Comparison of ENCODE assay signal across 10 cellular contexts in genomic region chr18:35071819-35072247, GRCh38. TPM values are rescaled to one million over a fixed set of nuclear protein-coding genes. Genes with fewer than 3 reads are reported as not detected.
DNase-seq lines count a peak whose midpoint lies in the region; ATAC-seq and TF ChIP-seq lines count a peak whose summit lies in the region.
"Had no signal": no experiment of that assay in that cellular context is flagged by ENCODE, and none has a peak within 500 bp of the region (broad histone marks: within the 10 kb centered on the region; RNA-seq: fewer than 3 reads in every experiment).

No MANE protein-coding gene starts in this region.

- DNase-seq in caudate nucleus (lab: John Stamatoyannopoulos, UW), result no peak
- no peak for DNase-seq in inferior parietal cortex (ENCODE audit: extremely low spot score)
- DNase-seq in progenitor cell of endocrine pancreas (ENCODE audit: low spot score, unreplicated experiment), result no peak
- no peak for DNase-seq in stimulated activated CD4-positive, alpha-beta T cell treated with anti-CD3 and anti-CD28 coated beads, Interleukin-4, amount 100 ng/mL, for 24 hours
- DNase-seq: activated CD4-positive, alpha-beta T cell treated with anti-CD3 and anti-CD28 coated beads, Interleukin-2, amount 50 U/mL, for 48 hours; transverse colon had no signal

- peaks cover 31% of the 10 kb centered on the region for H3K36me3 Mint-ChIP-seq in stimulated activated memory B cell treated with anti-CD40 and anti-IgM and Interleukin-4, amounts not matched to agents 10 μg/mL and 1 μg/mL and 100 μg/mL, for 72 hours
- peaks cover 10% of the 10 kb centered on the region for H3K36me3 Mint-ChIP-seq in progenitor cell of endocrine pancreas (ENCODE audit: insufficient read depth)

- no peak overlapping the region for H3K4me3 Mint-ChIP-seq in stimulated activated memory B cell treated with anti-CD40 and anti-IgM and Interleukin-4, amounts not matched to agents 10 μg/mL and 1 μg/mL and 100 μg/mL, for 72 hours
- no peak overlapping the region for H3K4me3 Mint-ChIP-seq in progenitor cell of endocrine pancreas (ENCODE audit: low read depth)

- H3K27ac ChIP-seq in caudate nucleus (ENCODE audit: low read depth, low read length), result peak overlapping the region; percentile 58
- H3K27ac ChIP-seq: parathyroid adenoma, transverse colon had no signal

- peak; percentile 55 for ATAC-seq in GM19324 (IDR thresholded peaks at IDR 0.05; ENCODE audit: low FRiP score, unreplicated experiment)
- peak; percentile 63 for ATAC-seq in HG02973 (IDR thresholded peaks at IDR 0.05; ENCODE audit: unreplicated experiment)
- ATAC-seq in stimulated activated memory B cell treated with anti-CD40 and anti-IgM and Interleukin-4, amounts not matched to agents 10 μg/mL and 1 μg/mL and 100 μg/mL, for 72 hours, result peak; percentile 39

- peak overlapping the region; percentile 66 for H3K27ac Mint-ChIP-seq in stimulated activated memory B cell treated with anti-CD40 and anti-IgM and Interleukin-4, amounts not matched to agents 10 μg/mL and 1 μg/mL and 100 μg/mL, for 72 hours
- H3K27ac Mint-ChIP-seq in progenitor cell of endocrine pancreas, result no peak overlapping the region

- no peaks in the 10 kb centered on the region for H3K9me3 Mint-ChIP-seq in stimulated activated memory B cell treated with anti-CD40 and anti-IgM and Interleukin-4, amounts not matched to agents 10 μg/mL and 1 μg/mL and 100 μg/mL, for 72 hours
- H3K9me3 Mint-ChIP-seq in progenitor cell of endocrine pancreas (ENCODE audit: low read depth), result no peaks in the 10 kb centered on the region

- H3K4me1 Mint-ChIP-seq in stimulated activated memory B cell treated with anti-CD40 and anti-IgM and Interleukin-4, amounts not matched to agents 10 μg/mL and 1 μg/mL and 100 μg/mL, for 72 hours, result peaks cover 34% of the 10 kb centered on the region
- peaks cover 9% of the 10 kb centered on the region for H3K4me1 Mint-ChIP-seq in progenitor cell of endocrine pancreas (ENCODE audit: low read depth)

- TF ChIP-seq CTCF in progenitor cell of endocrine pancreas (IDR thresholded peaks at IDR 0.05; ENCODE audit: unreplicated experiment), result no peak

- no peaks in the 10 kb centered on the region for H3K27me3 Mint-ChIP-seq in stimulated activated memory B cell treated with anti-CD40 and anti-IgM and Interleukin-4, amounts not matched to agents 10 μg/mL and 1 μg/mL and 100 μg/mL, for 72 hours
- no peaks in the 10 kb centered on the region for H3K27me3 Mint-ChIP-seq in progenitor cell of endocrine pancreas

RNA-seq across cellular contexts. Expression of gene MAPRE2, which starts 30.6 kb away (rescaled TPM):
- total RNA-seq in progenitor cell of endocrine pancreas, result 47.9 and 51.8 TPM in 2 replicates
